ENCODE assay signal across 1 cellular context in the genomic region with DNA sequence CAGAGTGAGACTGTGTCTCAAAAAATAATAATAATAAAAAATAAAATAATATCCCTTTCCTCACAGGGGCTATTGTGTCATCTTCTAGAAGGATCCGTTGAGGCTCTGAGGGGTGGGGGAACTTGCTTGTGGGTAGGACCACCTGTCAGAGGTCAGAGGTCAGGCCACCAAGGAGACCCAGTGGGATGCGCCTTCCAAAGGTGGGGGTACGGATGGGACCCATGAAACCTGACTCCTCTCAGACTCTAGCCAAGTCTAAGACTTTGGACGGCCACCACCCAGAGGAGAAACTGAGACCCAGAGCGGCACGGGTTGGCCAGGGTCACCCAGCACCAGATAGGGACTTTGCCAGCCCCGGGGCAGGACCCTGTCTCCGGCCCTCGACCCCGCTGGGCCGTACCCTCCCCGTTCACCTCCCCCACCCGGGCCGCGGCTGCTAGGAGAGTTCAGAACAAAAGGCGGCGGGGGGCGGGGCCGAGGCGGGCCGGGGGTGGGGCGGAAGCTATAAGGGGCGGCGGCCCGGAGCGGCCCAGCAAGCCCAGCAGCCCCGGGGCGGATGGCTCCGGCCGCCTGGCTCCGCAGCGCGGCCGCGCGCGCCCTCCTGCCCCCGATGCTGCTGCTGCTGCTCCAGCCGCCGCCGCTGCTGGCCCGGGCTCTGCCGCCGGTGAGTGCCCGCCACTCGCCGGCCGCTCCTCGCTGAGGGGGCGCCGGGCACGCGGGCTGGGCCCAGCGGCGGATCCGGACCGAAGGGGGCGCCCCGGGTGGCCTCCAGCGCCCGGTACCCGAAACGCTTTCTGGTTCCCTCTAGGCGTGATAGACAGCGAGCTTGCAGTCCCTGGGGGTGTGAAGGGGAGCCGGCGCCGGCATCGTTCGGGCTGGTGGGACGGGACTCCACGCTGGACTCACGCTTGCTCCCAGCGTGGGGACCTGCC.
TF ChIP-seq lines count a peak whose summit lies in the region.

A gene with protein sequence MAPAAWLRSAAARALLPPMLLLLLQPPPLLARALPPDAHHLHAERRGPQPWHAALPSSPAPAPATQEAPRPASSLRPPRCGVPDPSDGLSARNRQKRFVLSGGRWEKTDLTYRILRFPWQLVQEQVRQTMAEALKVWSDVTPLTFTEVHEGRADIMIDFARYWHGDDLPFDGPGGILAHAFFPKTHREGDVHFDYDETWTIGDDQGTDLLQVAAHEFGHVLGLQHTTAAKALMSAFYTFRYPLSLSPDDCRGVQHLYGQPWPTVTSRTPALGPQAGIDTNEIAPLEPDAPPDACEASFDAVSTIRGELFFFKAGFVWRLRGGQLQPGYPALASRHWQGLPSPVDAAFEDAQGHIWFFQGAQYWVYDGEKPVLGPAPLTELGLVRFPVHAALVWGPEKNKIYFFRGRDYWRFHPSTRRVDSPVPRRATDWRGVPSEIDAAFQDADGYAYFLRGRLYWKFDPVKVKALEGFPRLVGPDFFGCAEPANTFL (plus strand): TSS at position 535 of the 932 bp plus-strand sequence. CDS start 22 bp downstream, at position 557.

TF ChIP-seq in K562, 482 proteins besides CTCF, POLR2A, EP300 and RAD21 (continued from another document and continues in another):
- no peak for TF ChIP-seq CCAR2 (IDR thresholded peaks at IDR 0.05; ENCODE audit: low read depth, low read length)
- peak; percentile 2 for TF ChIP-seq TBP (optimal IDR thresholded peaks at IDR 0.05; ENCODE audit: low read depth, low read length)
- peak; percentile 65; the same call in 1 of the 2 replicates for TF ChIP-seq L3MBTL2 (IDR thresholded peaks at IDR 0.05)
- TF ChIP-seq SIN3A (IDR thresholded peaks at IDR 0.05; ENCODE audit: borderline replicate concordance in 2 of 2, control insufficient read depth in 1 of 2, low read depth in 2 of 2, low read length in 2 of 2): no peak
- TF ChIP-seq, protein P1, sequence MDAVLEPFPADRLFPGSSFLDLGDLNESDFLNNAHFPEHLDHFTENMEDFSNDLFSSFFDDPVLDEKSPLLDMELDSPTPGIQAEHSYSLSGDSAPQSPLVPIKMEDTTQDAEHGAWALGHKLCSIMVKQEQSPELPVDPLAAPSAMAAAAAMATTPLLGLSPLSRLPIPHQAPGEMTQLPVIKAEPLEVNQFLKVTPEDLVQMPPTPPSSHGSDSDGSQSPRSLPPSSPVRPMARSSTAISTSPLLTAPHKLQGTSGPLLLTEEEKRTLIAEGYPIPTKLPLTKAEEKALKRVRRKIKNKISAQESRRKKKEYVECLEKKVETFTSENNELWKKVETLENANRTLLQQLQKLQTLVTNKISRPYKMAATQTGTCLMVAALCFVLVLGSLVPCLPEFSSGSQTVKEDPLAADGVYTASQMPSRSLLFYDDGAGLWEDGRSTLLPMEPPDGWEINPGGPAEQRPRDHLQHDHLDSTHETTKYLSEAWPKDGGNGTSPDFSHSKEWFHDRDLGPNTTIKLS (IDR thresholded peaks at IDR 0.05; ENCODE audit: borderline replicate concordance, low read depth): peak; percentile 36; the same call in 1 of the 2 replicates
- TF ChIP-seq SP2 (IDR thresholded peaks at IDR 0.05; ENCODE audit: extremely low read depth, low read depth, low read length, poor library complexity, severe bottlenecking): no peak
- TF ChIP-seq ZNF764 (CRISPR knock-in tag; IDR thresholded peaks at IDR 0.05; ENCODE audit: low read depth): no peak
- TF ChIP-seq GATAD2B (IDR thresholded peaks at IDR 0.05; ENCODE audit: borderline replicate concordance): peak; percentile 86
- TF ChIP-seq, protein P2, sequence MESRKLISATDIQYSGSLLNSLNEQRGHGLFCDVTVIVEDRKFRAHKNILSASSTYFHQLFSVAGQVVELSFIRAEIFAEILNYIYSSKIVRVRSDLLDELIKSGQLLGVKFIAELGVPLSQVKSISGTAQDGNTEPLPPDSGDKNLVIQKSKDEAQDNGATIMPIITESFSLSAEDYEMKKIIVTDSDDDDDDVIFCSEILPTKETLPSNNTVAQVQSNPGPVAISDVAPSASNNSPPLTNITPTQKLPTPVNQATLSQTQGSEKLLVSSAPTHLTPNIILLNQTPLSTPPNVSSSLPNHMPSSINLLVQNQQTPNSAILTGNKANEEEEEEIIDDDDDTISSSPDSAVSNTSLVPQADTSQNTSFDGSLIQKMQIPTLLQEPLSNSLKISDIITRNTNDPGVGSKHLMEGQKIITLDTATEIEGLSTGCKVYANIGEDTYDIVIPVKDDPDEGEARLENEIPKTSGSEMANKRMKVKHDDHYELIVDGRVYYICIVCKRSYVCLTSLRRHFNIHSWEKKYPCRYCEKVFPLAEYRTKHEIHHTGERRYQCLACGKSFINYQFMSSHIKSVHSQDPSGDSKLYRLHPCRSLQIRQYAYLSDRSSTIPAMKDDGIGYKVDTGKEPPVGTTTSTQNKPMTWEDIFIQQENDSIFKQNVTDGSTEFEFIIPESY (CRISPR knock-in tag; IDR thresholded peaks at IDR 0.05): peak; percentile 30; the same call in 1 of the 2 replicates
- TF ChIP-seq ZNF551 (CRISPR knock-in tag; IDR thresholded peaks at IDR 0.05): no peak
- TF ChIP-seq NCOA4 (IDR thresholded peaks at IDR 0.05; ENCODE audit: partially characterized antibody): no peak
- peak; percentile 26; the same call in 1 of the 2 replicates for TF ChIP-seq SAFB (IDR thresholded peaks at IDR 0.05; ENCODE audit: borderline replicate concordance, low read depth, low read length)
- TF ChIP-seq, protein P3, sequence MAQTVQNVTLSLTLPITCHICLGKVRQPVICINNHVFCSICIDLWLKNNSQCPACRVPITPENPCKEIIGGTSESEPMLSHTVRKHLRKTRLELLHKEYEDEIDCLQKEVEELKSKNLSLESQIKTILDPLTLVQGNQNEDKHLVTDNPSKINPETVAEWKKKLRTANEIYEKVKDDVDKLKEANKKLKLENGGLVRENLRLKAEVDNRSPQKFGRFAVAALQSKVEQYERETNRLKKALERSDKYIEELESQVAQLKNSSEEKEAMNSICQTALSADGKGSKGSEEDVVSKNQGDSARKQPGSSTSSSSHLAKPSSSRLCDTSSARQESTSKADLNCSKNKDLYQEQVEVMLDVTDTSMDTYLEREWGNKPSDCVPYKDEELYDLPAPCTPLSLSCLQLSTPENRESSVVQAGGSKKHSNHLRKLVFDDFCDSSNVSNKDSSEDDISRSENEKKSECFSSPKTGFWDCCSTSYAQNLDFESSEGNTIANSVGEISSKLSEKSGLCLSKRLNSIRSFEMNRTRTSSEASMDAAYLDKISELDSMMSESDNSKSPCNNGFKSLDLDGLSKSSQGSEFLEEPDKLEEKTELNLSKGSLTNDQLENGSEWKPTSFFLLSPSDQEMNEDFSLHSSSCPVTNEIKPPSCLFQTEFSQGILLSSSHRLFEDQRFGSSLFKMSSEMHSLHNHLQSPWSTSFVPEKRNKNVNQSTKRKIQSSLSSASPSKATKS (CRISPR knock-in tag; IDR thresholded peaks at IDR 0.05): no peak
- no peak for TF ChIP-seq ESRRB (CRISPR knock-in tag; IDR thresholded peaks at IDR 0.05; ENCODE audit: borderline replicate concordance)
- TF ChIP-seq NR2C2 (CRISPR knock-in tag; IDR thresholded peaks at IDR 0.05): no peak
- TF ChIP-seq NR2C2 (tag; IDR thresholded peaks at IDR 0.05): peak; percentile 21; the same call in 1 of the 2 replicates
- TF ChIP-seq RBM22 (IDR thresholded peaks at IDR 0.05; ENCODE audit: low read depth, low read length, poor library complexity, severe bottlenecking): no peak
- TF ChIP-seq PRPF4 (IDR thresholded peaks at IDR 0.05; ENCODE audit: insufficient read depth, low read depth, low read length, poor library complexity, severe bottlenecking): no peak
- TF ChIP-seq ZFX (CRISPR knock-in tag; IDR thresholded peaks at IDR 0.05): peak; percentile 48
- no peak for TF ChIP-seq JUNB (CRISPR knock-in tag; conservative IDR thresholded peaks at IDR 0.05)
- TF ChIP-seq SAFB2 (IDR thresholded peaks at IDR 0.05; ENCODE audit: borderline replicate concordance, low read depth, low read length, severe bottlenecking): no peak
- no peak for TF ChIP-seq SPI1 (IDR thresholded peaks at IDR 0.05; ENCODE audit: borderline replicate concordance, low read depth, low read length)
- TF ChIP-seq, protein P4, sequence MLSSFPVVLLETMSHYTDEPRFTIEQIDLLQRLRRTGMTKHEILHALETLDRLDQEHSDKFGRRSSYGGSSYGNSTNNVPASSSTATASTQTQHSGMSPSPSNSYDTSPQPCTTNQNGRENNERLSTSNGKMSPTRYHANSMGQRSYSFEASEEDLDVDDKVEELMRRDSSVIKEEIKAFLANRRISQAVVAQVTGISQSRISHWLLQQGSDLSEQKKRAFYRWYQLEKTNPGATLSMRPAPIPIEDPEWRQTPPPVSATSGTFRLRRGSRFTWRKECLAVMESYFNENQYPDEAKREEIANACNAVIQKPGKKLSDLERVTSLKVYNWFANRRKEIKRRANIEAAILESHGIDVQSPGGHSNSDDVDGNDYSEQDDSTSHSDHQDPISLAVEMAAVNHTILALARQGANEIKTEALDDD (IDR thresholded peaks at IDR 0.05): no peak
- no peak for TF ChIP-seq ELF2 (CRISPR knock-in tag; IDR thresholded peaks at IDR 0.05)
- TF ChIP-seq GTF2E2 (tag; IDR thresholded peaks at IDR 0.05): no peak
- TF ChIP-seq, protein P5, sequence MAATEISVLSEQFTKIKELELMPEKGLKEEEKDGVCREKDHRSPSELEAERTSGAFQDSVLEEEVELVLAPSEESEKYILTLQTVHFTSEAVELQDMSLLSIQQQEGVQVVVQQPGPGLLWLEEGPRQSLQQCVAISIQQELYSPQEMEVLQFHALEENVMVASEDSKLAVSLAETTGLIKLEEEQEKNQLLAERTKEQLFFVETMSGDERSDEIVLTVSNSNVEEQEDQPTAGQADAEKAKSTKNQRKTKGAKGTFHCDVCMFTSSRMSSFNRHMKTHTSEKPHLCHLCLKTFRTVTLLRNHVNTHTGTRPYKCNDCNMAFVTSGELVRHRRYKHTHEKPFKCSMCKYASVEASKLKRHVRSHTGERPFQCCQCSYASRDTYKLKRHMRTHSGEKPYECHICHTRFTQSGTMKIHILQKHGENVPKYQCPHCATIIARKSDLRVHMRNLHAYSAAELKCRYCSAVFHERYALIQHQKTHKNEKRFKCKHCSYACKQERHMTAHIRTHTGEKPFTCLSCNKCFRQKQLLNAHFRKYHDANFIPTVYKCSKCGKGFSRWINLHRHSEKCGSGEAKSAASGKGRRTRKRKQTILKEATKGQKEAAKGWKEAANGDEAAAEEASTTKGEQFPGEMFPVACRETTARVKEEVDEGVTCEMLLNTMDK (IDR thresholded peaks at IDR 0.05; ENCODE audit: borderline replicate concordance, insufficient read depth, low read depth, low read length, poor library complexity, severe bottlenecking): peak; percentile 8
- TF ChIP-seq DDX20 (tag; IDR thresholded peaks at IDR 0.05; ENCODE audit: low read depth): no peak
- TF ChIP-seq, protein P6, sequence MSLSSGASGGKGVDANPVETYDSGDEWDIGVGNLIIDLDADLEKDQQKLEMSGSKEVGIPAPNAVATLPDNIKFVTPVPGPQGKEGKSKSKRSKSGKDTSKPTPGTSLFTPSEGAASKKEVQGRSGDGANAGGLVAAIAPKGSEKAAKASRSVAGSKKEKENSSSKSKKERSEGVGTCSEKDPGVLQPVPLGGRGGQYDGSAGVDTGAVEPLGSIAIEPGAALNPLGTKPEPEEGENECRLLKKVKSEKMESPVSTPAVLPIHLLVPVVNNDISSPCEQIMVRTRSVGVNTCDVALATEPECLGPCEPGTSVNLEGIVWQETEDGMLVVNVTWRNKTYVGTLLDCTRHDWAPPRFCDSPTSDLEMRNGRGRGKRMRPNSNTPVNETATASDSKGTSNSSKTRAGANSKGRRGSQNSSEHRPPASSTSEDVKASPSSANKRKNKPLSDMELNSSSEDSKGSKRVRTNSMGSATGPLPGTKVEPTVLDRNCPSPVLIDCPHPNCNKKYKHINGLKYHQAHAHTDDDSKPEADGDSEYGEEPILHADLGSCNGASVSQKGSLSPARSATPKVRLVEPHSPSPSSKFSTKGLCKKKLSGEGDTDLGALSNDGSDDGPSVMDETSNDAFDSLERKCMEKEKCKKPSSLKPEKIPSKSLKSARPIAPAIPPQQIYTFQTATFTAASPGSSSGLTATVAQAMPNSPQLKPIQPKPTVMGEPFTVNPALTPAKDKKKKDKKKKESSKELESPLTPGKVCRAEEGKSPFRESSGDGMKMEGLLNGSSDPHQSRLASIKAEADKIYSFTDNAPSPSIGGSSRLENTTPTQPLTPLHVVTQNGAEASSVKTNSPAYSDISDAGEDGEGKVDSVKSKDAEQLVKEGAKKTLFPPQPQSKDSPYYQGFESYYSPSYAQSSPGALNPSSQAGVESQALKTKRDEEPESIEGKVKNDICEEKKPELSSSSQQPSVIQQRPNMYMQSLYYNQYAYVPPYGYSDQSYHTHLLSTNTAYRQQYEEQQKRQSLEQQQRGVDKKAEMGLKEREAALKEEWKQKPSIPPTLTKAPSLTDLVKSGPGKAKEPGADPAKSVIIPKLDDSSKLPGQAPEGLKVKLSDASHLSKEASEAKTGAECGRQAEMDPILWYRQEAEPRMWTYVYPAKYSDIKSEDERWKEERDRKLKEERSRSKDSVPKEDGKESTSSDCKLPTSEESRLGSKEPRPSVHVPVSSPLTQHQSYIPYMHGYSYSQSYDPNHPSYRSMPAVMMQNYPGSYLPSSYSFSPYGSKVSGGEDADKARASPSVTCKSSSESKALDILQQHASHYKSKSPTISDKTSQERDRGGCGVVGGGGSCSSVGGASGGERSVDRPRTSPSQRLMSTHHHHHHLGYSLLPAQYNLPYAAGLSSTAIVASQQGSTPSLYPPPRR (CRISPR knock-in tag; IDR thresholded peaks at IDR 0.05; ENCODE audit: borderline replicate concordance): no peak
- peak; percentile 41; the same call in 1 of the 2 replicates for TF ChIP-seq NR2C1 (IDR thresholded peaks at IDR 0.05)
- TF ChIP-seq NR2C1 (tag; IDR thresholded peaks at IDR 0.05): peak; percentile 51
- peak; percentile 63; the same call in 1 of the 2 replicates for TF ChIP-seq PHF8 (IDR thresholded peaks at IDR 0.05; ENCODE audit: borderline replicate concordance, low read length)
- TF ChIP-seq, protein P7, sequence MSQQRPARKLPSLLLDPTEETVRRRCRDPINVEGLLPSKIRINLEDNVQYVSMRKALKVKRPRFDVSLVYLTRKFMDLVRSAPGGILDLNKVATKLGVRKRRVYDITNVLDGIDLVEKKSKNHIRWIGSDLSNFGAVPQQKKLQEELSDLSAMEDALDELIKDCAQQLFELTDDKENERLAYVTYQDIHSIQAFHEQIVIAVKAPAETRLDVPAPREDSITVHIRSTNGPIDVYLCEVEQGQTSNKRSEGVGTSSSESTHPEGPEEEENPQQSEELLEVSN (IDR thresholded peaks at IDR 0.05; ENCODE audit: borderline replicate concordance in 1 of 2, extremely low read depth in 1 of 2, insufficient read depth in 1 of 2, insufficient read length in 1 of 2, low read depth in 1 of 2, low read length in 1 of 2, poor library complexity in 1 of 2, severe bottlenecking in 1 of 2): peak; percentile 19 to 59
- TF ChIP-seq ZNF57 (CRISPR knock-in tag; IDR thresholded peaks at IDR 0.05): no peak
- TF ChIP-seq FOXK2 (conservative IDR thresholded peaks at IDR 0.05 in 1 of 2, IDR thresholded peaks at IDR 0.05 in 1 of 2; ENCODE audit: low read depth in 2 of 2): no peak
- no peak for TF ChIP-seq KLF1 (tag; IDR thresholded peaks at IDR 0.05)
- no peak for TF ChIP-seq ZNF699 (CRISPR knock-in tag; IDR thresholded peaks at IDR 0.05; ENCODE audit: insufficient replicate concordance)
- TF ChIP-seq THRAP3 (IDR thresholded peaks at IDR 0.05; ENCODE audit: borderline replicate concordance): no peak
- TF ChIP-seq KAT7 (CRISPR knock-in tag; IDR thresholded peaks at IDR 0.05; ENCODE audit: borderline replicate concordance): no peak
